In the genomic region with DNA sequence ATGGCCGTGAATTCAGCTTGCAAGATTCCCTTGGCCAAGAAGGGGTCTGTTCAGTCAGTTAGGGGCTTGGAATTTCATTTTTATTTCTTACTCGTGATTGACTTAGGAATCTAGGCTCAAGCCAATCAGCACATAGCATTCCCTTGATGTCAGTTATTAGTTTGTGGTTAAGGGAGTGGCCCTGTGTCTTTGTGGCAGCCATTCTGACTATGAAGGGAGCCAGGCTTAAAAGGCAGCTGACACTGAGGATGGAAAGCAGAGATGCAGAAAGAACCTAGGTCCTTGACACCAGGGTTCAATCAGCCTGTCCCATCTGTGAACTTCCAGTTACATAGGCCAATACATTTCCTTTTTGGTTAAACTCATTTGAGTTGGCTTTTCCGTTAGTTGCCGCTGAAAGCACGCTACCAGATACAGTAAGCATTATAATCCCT, we compare ENCODE assay signal across 1 cellular context.
TF ChIP-seq lines count a peak whose summit lies in the region.

No MANE protein-coding gene starts in this region.

TF ChIP-seq in SK-N-SH, 30 proteins besides CTCF, POLR2A, EP300 and RAD21 (continued from another document):
- TF ChIP-seq TCF12 (IDR thresholded peaks at IDR 0.05), result peak; percentile 38; the same call in 1 of the 2 replicates
